In the genomic region with DNA sequence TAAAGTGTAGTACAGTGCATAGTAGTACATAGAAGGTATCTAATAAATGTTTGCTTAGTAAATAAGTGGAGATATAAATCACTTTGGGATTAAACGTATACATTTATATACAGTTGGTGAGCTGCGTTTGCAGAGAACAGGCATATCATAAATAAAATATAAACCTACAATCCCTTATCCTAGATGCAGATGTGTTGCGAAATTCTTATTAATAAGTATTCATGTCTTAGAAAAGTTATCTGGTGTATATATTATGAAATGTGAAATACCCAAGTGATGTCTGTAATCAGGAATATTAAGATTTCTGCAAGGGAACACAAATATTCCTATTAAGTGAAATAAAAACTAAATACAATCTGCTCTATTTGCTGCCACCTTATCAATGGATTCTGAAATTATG, we compare ENCODE assay signal across 26 cellular contexts. TPM values are rescaled to one million over a fixed set of nuclear protein-coding genes. Genes with fewer than 3 reads are reported as not detected.
DNase-seq lines count a peak whose midpoint lies in the region; ATAC-seq, FAIRE-seq and TF ChIP-seq lines count a peak whose summit lies in the region.
"Had no signal": no experiment of that assay in that cellular context is flagged by ENCODE, and none has a peak within 500 bp of the region (broad histone marks: within the 10 kb centered on the region; RNA-seq: fewer than 3 reads in every experiment).

No MANE protein-coding gene starts in this region.

- H3K36me3 Mint-ChIP-seq in activated T-cell treated with anti-CD3 and anti-CD28 coated beads, Interleukin-2, amount 50 U/mL, for 72 hours (ENCODE audit: insufficient read depth in 2 of 2) = peaks cover 15 to 45% of the 10 kb centered on the region in 2 donors
- peaks cover 65% of the 10 kb centered on the region for H3K36me3 Mint-ChIP-seq in activated T-cell treated with anti-CD3 and anti-CD28 coated beads, Interleukin-2, amount 50 U/mL, for 4 hours (ENCODE audit: insufficient read depth)

- no peaks in the 10 kb centered on the region for H3K9me3 Mint-ChIP-seq in activated T-cell treated with anti-CD3 and anti-CD28 coated beads, Interleukin-2, amount 50 U/mL, for 72 hours
- no peaks in the 10 kb centered on the region for H3K9me3 Mint-ChIP-seq in activated T-cell treated with anti-CD3 and anti-CD28 coated beads, Interleukin-2, amount 50 U/mL, for 4 hours
- H3K9me3 Mint-ChIP-seq: CD14-positive monocyte; CD4-positive, alpha-beta T cell; CD8-positive, alpha-beta memory T cell had no signal

- H2AFZ ChIP-seq in HepG2 (ENCODE audit: low read length) = no peak overlapping the region
- H2AFZ ChIP-seq in K562 (ENCODE audit: low read depth, low read length) = no peak overlapping the region
- H2AFZ ChIP-seq: GM23248 had no signal

- H3K79me2 ChIP-seq in HepG2 (ENCODE audit: insufficient read depth, low read length) (peaks cover 3% of the 10 kb centered on the region), K562 (ENCODE audit: control insufficient read depth, insufficient read depth, low read length) (peaks cover 64% of the 10 kb centered on the region)

- H3K27me3 ChIP-seq in HepG2 (ENCODE audit: control insufficient read depth in 1 of 2, insufficient read depth in 2 of 2, low read length in 2 of 2) (no peaks in the 10 kb centered on the region), right lobe of liver (no peaks in the 10 kb centered on the region), K562 (ENCODE audit: control insufficient read depth in 2 of 2, insufficient read depth in 2 of 2, low read length in 2 of 2) (no peaks in the 10 kb centered on the region)
- H3K27me3 ChIP-seq: BE2C; BLaER1 treated with 17β-estradiol and CSF1 and Interleukin-3, amounts not matched to agents 10 nM and 100 nM had no signal

- H3K27me3 Mint-ChIP-seq in activated T-cell treated with anti-CD3 and anti-CD28 coated beads, Interleukin-2, amount 50 U/mL, for 72 hours (ENCODE audit: low read depth) = no peaks in the 10 kb centered on the region
- no peaks in the 10 kb centered on the region for H3K27me3 Mint-ChIP-seq in activated T-cell treated with anti-CD3 and anti-CD28 coated beads, Interleukin-2, amount 50 U/mL, for 4 hours (ENCODE audit: low read depth)
- H3K27me3 Mint-ChIP-seq: CD4-positive, alpha-beta T cell had no signal

- FAIRE-seq in HepG2 (lab: Jason Lieb, UNC) = no peak
- no peak for FAIRE-seq in K562 (lab: Jason Lieb, UNC)
- FAIRE-seq: A549, D721Med, GM12878, GM19239, H1 had no signal

- no peaks in the 10 kb centered on the region for H3K4me1 ChIP-seq in HepG2 (ENCODE audit: insufficient read depth, low read length)
- H3K4me1 ChIP-seq in right lobe of liver = peaks cover 0 to 6% (median 0%) of the 10 kb centered on the region in 4 donors
- H3K4me1 ChIP-seq in K562 (replicated peaks in 1 of 2; ENCODE audit: control insufficient read depth in 2 of 2, insufficient read depth in 2 of 2, low read length in 2 of 2) = peaks cover 0 to 12% of the 10 kb centered on the region in 2 experiments; a peak in 2 of 5 replicates
- H3K4me1 ChIP-seq in mucosa of descending colon (ENCODE audit: low read depth) = no peaks in the 10 kb centered on the region
- H3K4me1 ChIP-seq: BE2C had no signal

- H3K4me3 ChIP-seq in HepG2 (replicated peaks in 1 of 3; ENCODE audit: insufficient read depth in 1 of 3, low read depth in 2 of 3, low read length in 3 of 3) (no peak overlapping the region), right lobe of liver (no peak overlapping the region), K562 (no peak overlapping the region), mucosa of descending colon (no peak overlapping the region)
- H3K4me3 ChIP-seq: A549; BLaER1 treated with 17β-estradiol and CSF1 and Interleukin-3, amounts not matched to agents 10 nM and 100 nM; GM12878; GM23248 had no signal

- BruUV-seq in HepG2 (replicated peaks; lab: Mats Ljungman, UMichigan) = no TSS peak
- no TSS peak for BruUV-seq in K562 (replicated peaks; lab: Mats Ljungman, UMichigan)

- no peak overlapping the region for H3K9ac ChIP-seq in HepG2 (ENCODE audit: insufficient read depth, low read depth, low read length)
- H3K9ac ChIP-seq in K562 (ENCODE audit: insufficient read depth in 1 of 2, low read depth in 2 of 2, low read length in 2 of 2) = no peak overlapping the region
- H3K9ac ChIP-seq: GM23248 had no signal

- H3K9me1 ChIP-seq in K562 (ENCODE audit: control insufficient read depth, insufficient read depth, low read length) = no peaks in the 10 kb centered on the region

- in situ Hi-C loops in HepG2 (cut with HindIII; ENCODE audit: extremely low pct_ligation_motif_present, low pct_unique_long_range_greater_than_20kb) (loop anchor here (25.0 kb wide), 1 partner anchor 1283 kb away; no protein-coding TSS in a partner anchor), K562 (cut with MboI) (no loop called here)

- H3K4me2 ChIP-seq in HepG2 (ENCODE audit: low read depth, low read length) (no peak overlapping the region), K562 (ENCODE audit: insufficient read depth, low read length) (no peak overlapping the region)
- H3K4me2 ChIP-seq: A549; BLaER1 treated with 17β-estradiol and CSF1 and Interleukin-3, amounts not matched to agents 10 nM and 100 nM had no signal

- peaks cover 33% of the 10 kb centered on the region for H3K4me1 Mint-ChIP-seq in activated T-cell treated with anti-CD3 and anti-CD28 coated beads, Interleukin-2, amount 50 U/mL, for 72 hours (ENCODE audit: low read depth)
- peaks cover 50% of the 10 kb centered on the region for H3K4me1 Mint-ChIP-seq in activated T-cell treated with anti-CD3 and anti-CD28 coated beads, Interleukin-2, amount 50 U/mL, for 4 hours (ENCODE audit: low read depth)

- no peak for DNase-seq in activated T-cell treated with anti-CD3 and anti-CD28 coated beads, Interleukin-2, amount 50 U/mL, for 72 hours
- DNase-seq in activated T-cell treated with anti-CD3 and anti-CD28 coated beads, Interleukin-2, amount 50 U/mL, for 4 hours = no peak
- no peak for DNase-seq in HepG2 (ENCODE audit: low spot score)
- DNase-seq in right lobe of liver = no peak
- DNase-seq in K562 (ENCODE audit: extremely low read depth in 1 of 4, low spot score in 3 of 4) = no peak
- no peak for DNase-seq in mucosa of descending colon
- DNase-seq: 8988T; ACHN; AML-193; BE2C; CD4-positive, alpha-beta T cell; DMS 273 treated with DMSO at 0.1 percent for 48 hours; DMS79; EL; GDM1; GM23248; H7; HCEC 1CT had no signal

- no peak overlapping the region for H3K27ac ChIP-seq in HepG2 (ENCODE audit: extremely low read length, insufficient read depth, low read length)
- H3K27ac ChIP-seq in right lobe of liver = no peak overlapping the region
- no peak overlapping the region; the same call in 2 of the 3 replicates for H3K27ac ChIP-seq in K562 (ENCODE audit: extremely low read depth, low read depth, low read length)
- H3K27ac ChIP-seq: A549; BLaER1 treated with 17β-estradiol and CSF1 and Interleukin-3, amounts not matched to agents 10 nM and 100 nM; GM23248 had no signal

- ATAC-seq in activated T-cell treated with anti-CD3 and anti-CD28 coated beads, Interleukin-2, amount 50 U/mL, for 72 hours (replicated peaks in 1 of 2) = no peak
- no peak for ATAC-seq in activated T-cell treated with anti-CD3 and anti-CD28 coated beads, Interleukin-2, amount 50 U/mL, for 4 hours
- ATAC-seq in HepG2 = no peak
- no peak for ATAC-seq in right lobe of liver
- no peak for ATAC-seq in K562
- no peak for ATAC-seq in mucosa of descending colon
- ATAC-seq: A549 had no signal

- CTCF ChIA-PET in HepG2 (lab: Yijun Ruan, JAX; ENCODE audit: low intra/inter-chr PET ratio, low total read pairs) (no interaction called here), K562 (lab: Yijun Ruan, JAX; ENCODE audit: low intra/inter-chr PET ratio) (no interaction called here)

- POLR2A ChIA-PET in HepG2 (lab: Yijun Ruan, JAX) = no interaction called here
- POLR2A ChIA-PET in K562 (lab: Yijun Ruan, JAX) = interaction anchor here (0.8 to 2.4 kb wide), 2 partner anchors 8 to 20 kb away, joined by 3 to 11 read pairs; a partner anchor contains a TSS

- no peak for TF ChIP-seq RAD21 in HepG2 (CRISPR knock-in tag; IDR thresholded peaks at IDR 0.05)
- TF ChIP-seq RAD21 in K562 (CRISPR knock-in tag; conservative IDR thresholded peaks at IDR 0.05 in 1 of 2, IDR thresholded peaks at IDR 0.05 in 1 of 2) = no peak

- H3K27ac Mint-ChIP-seq in activated T-cell treated with anti-CD3 and anti-CD28 coated beads, Interleukin-2, amount 50 U/mL, for 72 hours = peak overlapping the region; percentile 17
- H3K27ac Mint-ChIP-seq: CD14-positive monocyte; CD4-positive, alpha-beta T cell had no signal

- TF ChIP-seq EP300 in HepG2 (IDR thresholded peaks at IDR 0.05; ENCODE audit: low read depth in 2 of 2, low read length in 2 of 2) (no peak), HepG2 (CRISPR knock-in tag; IDR thresholded peaks at IDR 0.05; ENCODE audit: borderline replicate concordance) (no peak), K562 (IDR thresholded peaks at IDR 0.05; ENCODE audit: low read length) (no peak)

- H3K9me3 ChIP-seq in HepG2 (ENCODE audit: low read length) (no peaks in the 10 kb centered on the region), right lobe of liver (no peaks in the 10 kb centered on the region), K562 (replicated peaks; ENCODE audit: control insufficient read depth, insufficient read depth, low read depth, low read length) (no peaks in the 10 kb centered on the region), mucosa of descending colon (no peaks in the 10 kb centered on the region)
- H3K9me3 ChIP-seq: A549; BE2C; BLaER1 treated with 17β-estradiol and CSF1 and Interleukin-3, amounts not matched to agents 10 nM and 100 nM had no signal

- H3K36me3 ChIP-seq in HepG2 (replicated peaks in 1 of 2; ENCODE audit: control insufficient read depth in 1 of 2, insufficient read depth in 2 of 2, low read length in 2 of 2) (peaks cover 11 to 83% of the 10 kb centered on the region in 2 experiments), right lobe of liver (peaks cover 0 to 73% (median 26%) of the 10 kb centered on the region in 4 donors), K562 (ENCODE audit: control insufficient read depth, insufficient read depth, low read length) (peaks cover 100% of the 10 kb centered on the region), mucosa of descending colon (ENCODE audit: low read depth) (peaks cover 15% of the 10 kb centered on the region)

- intact Hi-C loops in HepG2 (cut with micrococcal nuclease; ENCODE audit: unreplicated experiment) (no loop called here), right lobe of liver (cut with DNase I) (no loop called here), K562 (cut with micrococcal nuclease) (no loop called here), mucosa of descending colon (cut with DNase I, micrococcal nuclease) (no loop called here)

- no peak for TF ChIP-seq CTCF in HepG2 (CRISPR knock-in tag; IDR thresholded peaks at IDR 0.05)
- no peak for TF ChIP-seq CTCF in right lobe of liver (IDR thresholded peaks at IDR 0.05)
- no peak for TF ChIP-seq CTCF in K562 (IDR thresholded peaks at IDR 0.05 in 2 of 3, conservative IDR thresholded peaks at IDR 0.05 in 1 of 3; ENCODE audit: insufficient read depth in 2 of 3, low read depth in 1 of 3, low read length in 3 of 3)
- no peak for TF ChIP-seq CTCF in mucosa of descending colon (IDR thresholded peaks at IDR 0.05)

- no peak overlapping the region for H3K4me3 Mint-ChIP-seq in activated T-cell treated with anti-CD3 and anti-CD28 coated beads, Interleukin-2, amount 50 U/mL, for 72 hours
- no peak overlapping the region for H3K4me3 Mint-ChIP-seq in activated T-cell treated with anti-CD3 and anti-CD28 coated beads, Interleukin-2, amount 50 U/mL, for 4 hours
- H3K4me3 Mint-ChIP-seq: CD14-positive monocyte; CD4-positive, alpha-beta T cell; CD8-positive, alpha-beta memory T cell had no signal

- TF ChIP-seq POLR2A in HepG2 (IDR thresholded peaks at IDR 0.05; ENCODE audit: insufficient read depth in 1 of 2, low read depth in 2 of 2, low read length in 2 of 2) = no peak
- TF ChIP-seq POLR2A in right lobe of liver (IDR thresholded peaks at IDR 0.05) = no peak
- no peak for TF ChIP-seq POLR2A in K562 (conservative IDR thresholded peaks at IDR 0.05)

- H4K20me1 ChIP-seq in HepG2 (ENCODE audit: insufficient read depth, low read length) = peaks cover 7% of the 10 kb centered on the region; the same call in 1 of the 2 replicates
- no peaks in the 10 kb centered on the region for H4K20me1 ChIP-seq in K562 (replicated peaks; ENCODE audit: control insufficient read depth, insufficient read depth, low read length)

- 97% methylated on average over 3 of the region's 3 CpGs for WGBS in HepG2 (ENCODE audit: low lambda C conversion rate)
- WGBS in right lobe of liver (ENCODE audit: insufficient coverage, low coverage, low lambda C conversion rate, missing lambda C conversion rate) = 93% methylated on average over 3 of the region's 3 CpGs
- 98% methylated on average over 3 of the region's 3 CpGs for WGBS in K562 (ENCODE audit: insufficient coverage, low coverage, missing lambda C conversion rate)

RNA-seq across cellular contexts. Expression of a gene that starts 8.8 kb away (rescaled TPM):
- 10 to 100 TPM; 58.0 to 64.6 TPM for total RNA-seq in activated T-cell treated with anti-CD3 and anti-CD28 coated beads, Interleukin-2, amount 50 U/mL, for 72 hours
- 10 to 100 TPM; 42.4 to 52.6 (median 48.2) TPM for total RNA-seq in activated T-cell treated with anti-CD3 and anti-CD28 coated beads, Interleukin-2, amount 50 U/mL, for 4 hours
- total RNA-seq in HepG2 (2016; rRNA removed; fragmentation: Illumina TruSeq; extraction: Trizol) (94.3 and 100.0 TPM in 2 replicates), right lobe of liver (10 to 100 TPM; 18.0 to 65.0 (median 19.3) TPM), K562 (2014; rRNA removed) (139 and 144 TPM in 2 replicates), K562 (2014; rRNA removed; fragmentation: Illumina TruSeq; extraction: Trizol) (182 and 209 TPM in 2 replicates), K562 (2015; rRNA removed; fragmentation: Illumina TruSeq; extraction: Trizol) (173 and 174 TPM in 2 replicates), K562 (2021) (100 and 102 TPM in 2 replicates), mucosa of descending colon (10 to 100 TPM; 40.7 to 56.6 (median 49.4) TPM)
- total RNA-seq in HepG2 (2016; cell fraction: cytosol; rRNA removed; fragmentation: Illumina TruSeq; extraction: Trizol; ENCODE audit: low read depth) = 44.4 and 47.0 TPM in 2 replicates
- total RNA-seq in HepG2 (2016; cell fraction: insoluble cytoplasmic fraction; rRNA removed; fragmentation: Illumina TruSeq; extraction: Trizol) = 80.0 and 98.8 TPM in 2 replicates
- total RNA-seq in HepG2 (2016; cell fraction: membrane; rRNA removed; fragmentation: Illumina TruSeq; extraction: Trizol) = 39.1 and 48.0 TPM in 2 replicates
- 107 and 108 TPM in 2 replicates for total RNA-seq in HepG2 (2016; cell fraction: nucleus; rRNA removed; fragmentation: Illumina TruSeq; extraction: Trizol)
- polyA plus RNA-seq in HepG2 (2011; rRNA removed) (38.5 and 42.5 TPM in 2 replicates), K562 (2011; rRNA removed) (115 and 145 TPM in 2 replicates), K562 (2014; fragmentation: Illumina TruSeq; extraction: Trizol) (126 and 150 TPM in 2 replicates), K562 (2014; fragmentation: Nextera tagmentation; extraction: Ambion mirVana) (100 to 1,000 TPM; 208 to 213 TPM), K562 (2014; rRNA removed) (131 and 138 TPM in 2 replicates)
- polyA plus RNA-seq in HepG2 (2011; cell fraction: cytosol; rRNA removed) = 33.9 and 43.3 TPM in 2 replicates
- 25.3 and 31.3 TPM in 2 replicates for polyA plus RNA-seq in HepG2 (2011; cell fraction: nucleus; rRNA removed)
- polyA plus RNA-seq in HepG2 (2012) = 38.3 and 41.2 TPM in 2 replicates
- polyA plus RNA-seq in HepG2 (2016; cell fraction: cytosol; fragmentation: Illumina TruSeq; extraction: Trizol; ENCODE audit: low read depth) = 18.5 and 20.8 TPM in 2 replicates
- polyA plus RNA-seq in HepG2 (2016; cell fraction: insoluble cytoplasmic fraction; fragmentation: Illumina TruSeq; extraction: Trizol; ENCODE audit: low read depth) = 75.5 and 91.3 TPM in 2 replicates
- 22.4 and 26.1 TPM in 2 replicates for polyA plus RNA-seq in HepG2 (2016; cell fraction: membrane; fragmentation: Illumina TruSeq; extraction: Trizol; ENCODE audit: low read depth)
- polyA plus RNA-seq in HepG2 (2016; cell fraction: nucleus; fragmentation: Illumina TruSeq; extraction: Trizol; ENCODE audit: insufficient read depth, low read depth) = 57.1 and 60.1 TPM in 2 replicates
- 72.2 and 141 TPM in 2 replicates for polyA minus RNA-seq in HepG2 (2011; rRNA and poly(A)+ RNA removed; ENCODE audit: low replicate concordance)
- 20.6 and 24.7 TPM in 2 replicates for polyA minus RNA-seq in HepG2 (2011; cell fraction: cytosol; rRNA and poly(A)+ RNA removed)
- polyA minus RNA-seq in HepG2 (2011; cell fraction: nucleus; rRNA and poly(A)+ RNA removed) = 265 and 283 TPM in 2 replicates
- 224 and 453 TPM in 2 replicates for total RNA-seq in K562 (2011; cell fraction: chromatin; rRNA removed; ENCODE audit: low replicate concordance)
- 120 and 138 TPM in 2 replicates for total RNA-seq in K562 (2011; cell fraction: nucleolus; rRNA removed)
- total RNA-seq in K562 (2011; cell fraction: nucleoplasm; rRNA removed) = 208 and 348 TPM in 2 replicates
- polyA plus RNA-seq in K562 (2011; cell fraction: cytosol; rRNA removed) = 45.2 and 86.6 TPM in 2 replicates
- 117 and 120 TPM in 2 replicates for polyA plus RNA-seq in K562 (2011; cell fraction: nucleus; rRNA removed)
- polyA plus RNA-seq in K562 (2012) = 64.4 and 97.1 TPM in 2 replicates
- polyA minus RNA-seq in K562 (2011; rRNA and poly(A)+ RNA removed) = 325 and 352 TPM in 2 replicates
- polyA minus RNA-seq in K562 (2011; cell fraction: cytosol; rRNA and poly(A)+ RNA removed) = 40.2 and 55.4 TPM in 2 replicates
- polyA minus RNA-seq in K562 (2011; cell fraction: nucleus; rRNA and poly(A)+ RNA removed) = 405 and 656 TPM in 2 replicates
